8 cellular contexts compared by ENCODE assay signal in the genomic region with DNA sequence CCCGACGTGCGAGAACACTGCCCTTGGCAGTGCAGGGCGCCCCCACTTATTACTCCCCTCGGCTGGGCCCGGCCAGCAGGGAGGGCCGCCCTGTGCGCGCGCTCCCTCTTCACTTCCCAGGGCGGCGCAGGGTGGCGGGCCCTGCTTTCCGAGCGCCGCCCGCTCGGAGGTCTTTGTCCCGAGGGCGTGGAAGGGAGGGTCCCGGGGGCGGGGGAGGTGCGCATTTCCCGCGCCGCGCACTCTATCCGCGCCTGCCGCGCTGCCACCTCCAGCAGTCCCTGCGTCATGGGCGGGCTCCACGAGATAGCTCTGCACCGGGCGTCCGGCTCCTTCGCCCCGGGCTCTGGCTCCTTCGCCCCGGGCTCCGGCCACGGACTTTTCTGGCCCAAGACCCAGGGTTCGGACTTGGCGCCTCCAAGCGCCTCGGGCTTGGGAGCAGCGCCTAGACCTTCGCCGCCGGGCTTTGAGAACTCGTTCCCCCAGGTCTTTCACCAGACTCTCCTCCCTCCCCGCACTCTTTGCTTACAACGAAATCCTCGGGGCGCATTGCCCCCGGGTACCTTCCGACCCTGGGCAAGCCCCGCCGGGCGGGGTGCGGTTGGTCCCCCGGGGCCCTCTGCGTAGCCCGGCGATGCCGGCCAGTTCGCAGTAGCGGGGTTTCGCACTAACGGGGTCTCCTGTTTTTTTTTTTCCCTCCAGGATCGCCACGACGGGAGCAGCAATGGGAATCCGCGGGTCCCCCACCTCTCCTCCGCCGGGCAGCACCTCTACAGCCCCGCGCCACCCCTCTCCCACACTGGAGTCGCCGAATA. TPM values are rescaled to one million over a fixed set of nuclear protein-coding genes. Genes with fewer than 3 reads are reported as not detected.
DNase-seq lines count a peak whose midpoint lies in the region; ATAC-seq and TF ChIP-seq lines count a peak whose summit lies in the region.

No MANE protein-coding gene starts in this region.

- no peak for TF ChIP-seq CTCF in GM13976 (IDR thresholded peaks at IDR 0.05; ENCODE audit: borderline replicate concordance, control extremely low read depth, extremely low read depth, insufficient read depth, missing control alignments)
- peak; percentile 97 for TF ChIP-seq CTCF in RWPE2 (IDR thresholded peaks at IDR 0.05; ENCODE audit: poor library complexity, severe bottlenecking)
- TF ChIP-seq CTCF in glutamatergic neuron (IDR thresholded peaks at IDR 0.05; ENCODE audit: partially characterized antibody, unreplicated experiment): peak; percentile 73
- peak in 3 of 4 experiments; percentile 1 to 10 (median 8) for TF ChIP-seq CTCF in sigmoid colon (IDR thresholded peaks at IDR 0.05)

- H3K4me1 ChIP-seq in RWPE2 (ENCODE audit: insufficient read depth, poor library complexity, severe bottlenecking) (peaks cover 20% of the 10 kb centered on the region), sigmoid colon (peaks cover 0 to 62% (median 58%) of the 10 kb centered on the region in 4 donors)

- H3K4me1 Mint-ChIP-seq in glutamatergic neuron (ENCODE audit: low read depth, unreplicated experiment): peaks cover 31% of the 10 kb centered on the region

- H3K4me3 Mint-ChIP-seq in glutamatergic neuron (ENCODE audit: unreplicated experiment): peak overlapping the region; percentile 74

- DNase-seq in GM13976 (ENCODE audit: low spot score) (peak; percentile 38), RWPE2 (ENCODE audit: low spot score) (no peak), glutamatergic neuron (peak; percentile 74), sigmoid colon (no peak), NCI-H1694 (lab: John Stamatoyannopoulos, UW) (no peak), AML-193 (lab: John Stamatoyannopoulos, UW) (no peak), pons (ENCODE audit: low spot score) (no peak)
- DNase-seq in activated CD8-positive, alpha-beta memory T cell treated with anti-CD3 and anti-CD28 coated beads for 24 hours: no peak

- H3K9me3 ChIP-seq in RWPE2 (ENCODE audit: severe bottlenecking): no peaks in the 10 kb centered on the region
- H3K9me3 ChIP-seq in sigmoid colon: no peaks in the 10 kb centered on the region

- H3K36me3 Mint-ChIP-seq in glutamatergic neuron (ENCODE audit: unreplicated experiment): peaks cover 9% of the 10 kb centered on the region

- no peak overlapping the region for H3K27ac Mint-ChIP-seq in glutamatergic neuron (ENCODE audit: unreplicated experiment)

- TF ChIP-seq POLR2A in sigmoid colon (IDR thresholded peaks at IDR 0.05): no peak

- ATAC-seq in RWPE2 (ENCODE audit: low read depth): peak; percentile 53

- no peak for TF ChIP-seq EP300 in sigmoid colon (IDR thresholded peaks at IDR 0.05)

- H3K27me3 ChIP-seq in RWPE2 (ENCODE audit: insufficient read depth, poor library complexity, severe bottlenecking) (no peaks in the 10 kb centered on the region), sigmoid colon (peaks cover 34 to 84% (median 62%) of the 10 kb centered on the region in 3 donors)

- H3K9me3 Mint-ChIP-seq in glutamatergic neuron (ENCODE audit: unreplicated experiment): peaks cover 10% of the 10 kb centered on the region

- peaks cover 11% of the 10 kb centered on the region for H3K27me3 Mint-ChIP-seq in glutamatergic neuron (ENCODE audit: unreplicated experiment)

- peak overlapping the region; percentile 49 for H3K27ac ChIP-seq in RWPE2 (ENCODE audit: poor library complexity, severe bottlenecking)
- H3K27ac ChIP-seq in sigmoid colon: peak overlapping the region; percentile 76 to 83 (median 82)

- H3K36me3 ChIP-seq in RWPE2 (ENCODE audit: low read depth): peaks cover 33% of the 10 kb centered on the region
- no peaks in the 10 kb centered on the region for H3K36me3 ChIP-seq in sigmoid colon

- intact Hi-C loops in sigmoid colon (cut with DNase I): loop anchor here (1.0 to 5.0 kb wide), 6 partner anchors 158 to 342 kb away; no protein-coding TSS in a partner anchor

- H3K4me3 ChIP-seq in RWPE2 (ENCODE audit: severe bottlenecking): peak overlapping the region; percentile 60
- peak overlapping the region; percentile 59 to 68 (median 64) for H3K4me3 ChIP-seq in sigmoid colon

- 6 to 25% methylated on average over 82 of the region's 82 CpGs for WGBS in sigmoid colon, 2 donors

- in situ Hi-C loops in GM13976 (cut with MboI; ENCODE audit: low sequenced_read_pairs, unreplicated experiment): no loop called here

RNA-seq across cellular contexts. Expression of a gene that starts 1.6 kb away (rescaled TPM):
- total RNA-seq in glutamatergic neuron (ENCODE audit: unreplicated experiment): 35.3 TPM
- 1 to 10 TPM; 1.6 to 5.3 (median 3.5) TPM for total RNA-seq in sigmoid colon
- under 1 TPM in 1 of 3 donors, not detected in 2; 0.99 TPM for polyA plus RNA-seq in sigmoid colon

Comparison
In these comparisons a context has a peak if more than half of its experiments do, and no peak if none do; other contexts are left out.
1. DNase-seq: peak in GM13976 (single experiment) and glutamatergic neuron (single experiment); none in RWPE2 (single experiment), sigmoid colon (single experiment), activated CD8-positive, alpha-beta memory T cell treated with anti-CD3 and anti-CD28 coated beads for 24 hours (single experiment), NCI-H1694 (single experiment), AML-193 (0 of 2) and pons (single experiment).